In the genomic region with DNA sequence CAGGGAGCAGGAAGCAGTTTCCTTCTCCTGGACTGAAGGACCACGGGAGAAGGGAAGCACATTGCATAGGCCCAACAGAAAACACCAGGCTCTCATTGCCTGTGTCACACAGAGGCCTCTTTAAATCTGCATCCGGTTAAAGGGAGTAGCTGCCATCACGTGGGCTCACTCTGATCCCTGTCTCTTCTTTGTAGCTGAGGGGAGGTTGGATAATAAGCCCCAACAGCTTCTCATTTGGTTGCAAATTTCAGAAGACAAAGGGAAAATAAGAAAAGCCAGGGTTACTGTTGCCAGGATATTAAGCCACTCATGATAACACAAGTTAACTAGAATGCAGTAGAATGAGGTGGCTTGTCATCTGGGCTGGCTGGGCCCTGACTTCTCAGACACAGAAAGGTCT, we compare ENCODE assay signal across 21 cellular contexts.
"Had no signal": no experiment of that assay in that cellular context is flagged by ENCODE, and none has a peak within 500 bp of the region (broad histone marks: within the 10 kb centered on the region; RNA-seq: fewer than 3 reads in every experiment).

No MANE protein-coding gene starts in this region.

- H3K27ac ChIP-seq: breast epithelium, tibial nerve, uterus had no signal

- FAIRE-seq: endometrium, small intestine had no signal

- H3K4me1 ChIP-seq: breast epithelium, tibial nerve, uterus had no signal

- H3K36me3 ChIP-seq: breast epithelium, tibial nerve, uterus had no signal

- H3K9me3 ChIP-seq: breast epithelium, uterus had no signal

- H3K27me3 Mint-ChIP-seq: activated CD4-positive, alpha-beta T cell treated with anti-CD3 and anti-CD28 coated beads, Interleukin-2, amount 10 ng/mL, durations not matched to agents 7 days and 5 days had no signal

- H3K27me3 ChIP-seq: breast epithelium, tibial nerve, uterus had no signal

- ATAC-seq: activated naive CD8-positive, alpha-beta T cell treated with anti-CD3 and anti-CD28 coated beads, Interleukin-2, amount 50 U/mL, for 24 hours; left colon; right cardiac atrium had no signal

- DNase-seq: activated CD4-positive, alpha-beta T cell treated with anti-CD3 and anti-CD28 coated beads, Interleukin-2, amount 10 ng/mL, durations not matched to agents 7 days and 5 days; activated CD4-positive, CD25-positive, alpha-beta regulatory T cell; activated naive CD4-positive, alpha-beta T cell treated with Interleukin-2 at 50 U/mL for 16 hours; activated naive CD8-positive, alpha-beta T cell treated with anti-CD3 and anti-CD28 coated beads, Interleukin-2, amount 50 U/mL, for 24 hours; aorta; cerebellar nuclear complex; dermis blood vessel endothelial cell; left colon; posterior cingulate gyrus; right cardiac atrium; small intestine; stimulated activated CD4-positive, alpha-beta T cell treated with anti-CD3 and anti-CD28 coated beads, Interleukin-4, amount 100 ng/mL, for 4 hours; stimulated activated CD8-positive, alpha-beta memory T cell treated with anti-CD3 and anti-CD28 coated beads, Interleukin-4, amount 100 ng/mL, for 48 hours; stimulated activated naive CD4-positive, alpha-beta T cell treated with Interleukin-2 at 50 U/mL for 16 hours; substantia nigra; SW 1271; uterus had no signal

- H3K4me1 Mint-ChIP-seq: activated CD4-positive, alpha-beta T cell treated with anti-CD3 and anti-CD28 coated beads, Interleukin-2, amount 10 ng/mL, durations not matched to agents 7 days and 5 days; activated naive CD8-positive, alpha-beta T cell treated with anti-CD3 and anti-CD28 coated beads, Interleukin-2, amount 50 U/mL, for 24 hours had no signal

- H3K4me3 Mint-ChIP-seq: activated CD4-positive, alpha-beta T cell treated with anti-CD3 and anti-CD28 coated beads, Interleukin-2, amount 10 ng/mL, durations not matched to agents 7 days and 5 days; activated naive CD8-positive, alpha-beta T cell treated with anti-CD3 and anti-CD28 coated beads, Interleukin-2, amount 50 U/mL, for 24 hours had no signal

- H3K9me3 Mint-ChIP-seq: activated CD4-positive, alpha-beta T cell treated with anti-CD3 and anti-CD28 coated beads, Interleukin-2, amount 10 ng/mL, durations not matched to agents 7 days and 5 days; activated naive CD8-positive, alpha-beta T cell treated with anti-CD3 and anti-CD28 coated beads, Interleukin-2, amount 50 U/mL, for 24 hours had no signal

- H3K27ac Mint-ChIP-seq: activated CD4-positive, alpha-beta T cell treated with anti-CD3 and anti-CD28 coated beads, Interleukin-2, amount 10 ng/mL, durations not matched to agents 7 days and 5 days; activated naive CD8-positive, alpha-beta T cell treated with anti-CD3 and anti-CD28 coated beads, Interleukin-2, amount 50 U/mL, for 24 hours had no signal

- H3K4me3 ChIP-seq: breast epithelium, lung, tibial nerve, uterus had no signal
